Comparison of ENCODE assay signal across 7 cellular contexts in genomic region chr2:87708368-87708767, GRCh38. TPM values are rescaled to one million over a fixed set of nuclear protein-coding genes. Genes with fewer than 3 reads are reported as not detected.
DNase-seq lines count a peak whose midpoint lies in the region; ATAC-seq and TF ChIP-seq lines count a peak whose summit lies in the region.
"Not testable (repeated sequence)": the region's sequence is repeated elsewhere in the genome, so short reads cannot be mapped to it uniquely, and the experiment has no call there.

No MANE protein-coding gene starts in this region.

- H3K4me3 ChIP-seq in CD8-positive, alpha-beta T cell (ENCODE audit: low read depth, low read length); mucosa of descending colon: not testable (repeated sequence)

- not testable (repeated sequence) for H3K4me1 Mint-ChIP-seq in CD8-positive, alpha-beta T cell (ENCODE audit: low read depth); activated CD8-positive, alpha-beta T cell treated with anti-CD3 and anti-CD28 coated beads for 36 hours (ENCODE audit: low read depth)

- not testable (repeated sequence) for H3K4me3 Mint-ChIP-seq in CD8-positive, alpha-beta T cell; activated CD8-positive, alpha-beta T cell treated with anti-CD3 and anti-CD28 coated beads for 36 hours

- peak; percentile 44 for ATAC-seq in CD8-positive, alpha-beta T cell
- ATAC-seq in GM19035 (IDR thresholded peaks at IDR 0.05; ENCODE audit: unreplicated experiment) (peak; percentile 90), GM21447 (IDR thresholded peaks at IDR 0.05; ENCODE audit: unreplicated experiment) (peak; percentile 69), HG02870 (IDR thresholded peaks at IDR 0.05; ENCODE audit: unreplicated experiment) (peak; percentile 79), HG03354 (IDR thresholded peaks at IDR 0.05; ENCODE audit: poor library complexity, severe bottlenecking, unreplicated experiment) (peak; percentile 74), mucosa of descending colon (peak; percentile 15)
- peak; percentile 26 for ATAC-seq in activated CD8-positive, alpha-beta T cell treated with anti-CD3 and anti-CD28 coated beads for 36 hours

- TF ChIP-seq CTCF in CD8-positive, alpha-beta T cell (IDR thresholded peaks at IDR 0.05); activated CD8-positive, alpha-beta T cell treated with anti-CD3 and anti-CD28 coated beads for 36 hours (IDR thresholded peaks at IDR 0.05); mucosa of descending colon (IDR thresholded peaks at IDR 0.05): not testable (repeated sequence)

- CTCF ChIA-PET in CD8-positive, alpha-beta T cell (lab: Charles Lee); activated CD8-positive, alpha-beta T cell treated with anti-CD3 and anti-CD28 coated beads for 36 hours (lab: Charles Lee): not testable (repeated sequence)

- H3K4me1 ChIP-seq in CD8-positive, alpha-beta T cell (ENCODE audit: insufficient read depth, low read length); mucosa of descending colon (ENCODE audit: low read depth): not testable (repeated sequence)

- POLR2A ChIA-PET in CD8-positive, alpha-beta T cell (lab: Charles Lee); activated CD8-positive, alpha-beta T cell treated with anti-CD3 and anti-CD28 coated beads for 36 hours (lab: Charles Lee): not testable (repeated sequence)

- not testable (repeated sequence) for H3K27me3 Mint-ChIP-seq in CD8-positive, alpha-beta T cell (ENCODE audit: low read depth); activated CD8-positive, alpha-beta T cell treated with anti-CD3 and anti-CD28 coated beads for 36 hours

- not testable (repeated sequence) for H3K27me3 ChIP-seq in CD8-positive, alpha-beta T cell (ENCODE audit: insufficient read depth, low read length)

- intact Hi-C loops in CD8-positive, alpha-beta T cell (cut with DNase I, micrococcal nuclease); activated CD8-positive, alpha-beta T cell treated with anti-CD3 and anti-CD28 coated beads for 36 hours (cut with micrococcal nuclease); mucosa of descending colon (cut with DNase I, micrococcal nuclease): not testable (repeated sequence)

- not testable (repeated sequence) for H3K9me3 ChIP-seq in CD8-positive, alpha-beta T cell (ENCODE audit: low read length); mucosa of descending colon

- not testable (repeated sequence) for H3K27ac ChIP-seq in CD8-positive, alpha-beta T cell (ENCODE audit: low read depth, low read length)

- H3K9me3 Mint-ChIP-seq in CD8-positive, alpha-beta T cell; activated CD8-positive, alpha-beta T cell treated with anti-CD3 and anti-CD28 coated beads for 36 hours: not testable (repeated sequence)

- H3K27ac Mint-ChIP-seq in CD8-positive, alpha-beta T cell; activated CD8-positive, alpha-beta T cell treated with anti-CD3 and anti-CD28 coated beads for 36 hours: not testable (repeated sequence)

- not testable (repeated sequence) for DNase-seq in CD8-positive, alpha-beta T cell; activated CD8-positive, alpha-beta T cell treated with anti-CD3 and anti-CD28 coated beads for 36 hours; mucosa of descending colon

- not testable (repeated sequence) for H3K36me3 ChIP-seq in CD8-positive, alpha-beta T cell (ENCODE audit: insufficient read depth, low read length); mucosa of descending colon (ENCODE audit: low read depth)

- H3K36me3 Mint-ChIP-seq in CD8-positive, alpha-beta T cell; activated CD8-positive, alpha-beta T cell treated with anti-CD3 and anti-CD28 coated beads for 36 hours (ENCODE audit: low read depth): not testable (repeated sequence)

RNA-seq across cellular contexts. Expression of gene PLGLB2, which starts 39.5 kb away (rescaled TPM):
- under 1 TPM in 1 of 2 experiments, not detected in 1; 0.92 TPM for total RNA-seq in CD8-positive, alpha-beta T cell
- total RNA-seq in activated CD8-positive, alpha-beta T cell treated with anti-CD3 and anti-CD28 coated beads for 36 hours: under 1 TPM in 1 of 2 experiments, not detected in 1; 0.32 TPM
- total RNA-seq in mucosa of descending colon: 1 to 10 TPM in 2 of 3 donors, not detected in 1; 2.7 to 5.0 TPM

Comparison
In these comparisons a context has a peak if more than half of its experiments do, and no peak if none do; other contexts are left out.
1. ATAC-seq: peak in every context shown above with its lines; median percentile 90 in GM19035; 79 in HG02870; 74 in HG03354; 69 in GM21447; 44 in CD8-positive, alpha-beta T cell; 26 in activated CD8-positive, alpha-beta T cell treated with anti-CD3 and anti-CD28 coated beads for 36 hours; 15 in mucosa of descending colon.